In the genomic region with DNA sequence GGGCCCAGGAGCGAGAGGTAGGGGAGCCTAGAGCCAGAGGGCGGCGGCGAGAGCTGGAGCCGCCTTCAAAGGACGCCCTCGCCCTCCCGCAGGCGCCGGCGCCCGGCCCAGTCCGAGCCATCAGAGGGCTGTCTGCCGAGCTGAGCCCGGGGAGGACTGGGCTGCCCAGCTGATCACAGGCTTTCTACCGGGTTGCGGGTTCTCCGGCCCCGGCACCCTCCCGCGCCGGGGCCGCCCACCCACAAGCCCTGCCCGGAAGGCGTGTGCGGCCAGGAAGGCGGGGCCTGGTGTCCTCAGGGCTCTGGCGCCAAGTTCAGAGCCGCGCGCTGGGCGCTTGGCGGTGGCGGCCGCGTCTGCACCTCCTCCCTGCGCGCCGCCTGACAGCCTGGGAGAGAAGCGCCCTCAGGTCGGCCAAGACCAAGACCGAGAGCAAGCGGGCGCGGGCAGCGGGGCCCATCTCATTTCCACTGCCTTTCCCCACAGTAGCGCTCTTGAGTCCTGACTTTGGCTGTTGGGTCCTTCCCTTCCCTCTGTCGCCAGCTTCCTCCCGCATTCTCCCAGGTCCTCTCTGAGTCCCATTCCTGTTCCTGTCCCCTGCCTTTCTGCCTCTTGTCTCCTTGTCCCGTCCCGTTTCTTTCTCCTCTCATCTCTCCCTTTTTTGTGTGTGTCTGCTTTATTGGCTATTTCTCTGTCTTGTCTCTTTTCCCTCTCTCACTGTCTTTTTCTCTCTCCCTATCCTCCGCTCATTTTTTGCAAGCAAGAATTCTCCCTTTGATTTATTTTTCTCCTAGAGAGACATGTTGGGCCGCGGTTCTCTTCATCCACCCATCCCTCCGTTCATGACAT, we compare ENCODE assay signal across 8 cellular contexts.
DNase-seq lines count a peak whose midpoint lies in the region; ATAC-seq and TF ChIP-seq lines count a peak whose summit lies in the region.

No MANE protein-coding gene starts in this region.

- intact Hi-C loops in thyroid gland (cut with DNase I) = loop anchor here (5.0 to 10.0 kb wide), 2 partner anchors 178 to 1276 kb away; partner anchors contain the start of genes ANTXRL and ZNF488

- H3K4me3 ChIP-seq in muscle layer of colon (ENCODE audit: low read depth in 1 of 2, low read length in 2 of 2) (peak overlapping the region; percentile 57 to 58), thyroid gland (replicated peaks in 1 of 3) (peak overlapping the region in 1 of 3 donors; percentile 46)

- peak in 1 of 2 donors; percentile 24 for TF ChIP-seq POLR2A in thyroid gland (IDR thresholded peaks at IDR 0.05)

- H3K27me3 ChIP-seq in muscle layer of colon (ENCODE audit: control insufficient read depth in 1 of 2, insufficient read depth in 2 of 2, low read length in 2 of 2) = no peaks in the 10 kb centered on the region
- H3K27me3 ChIP-seq in thyroid gland = no peaks in the 10 kb centered on the region

- 5% methylated on average over 36 to 39 of the region's 55 CpGs for WGBS in thyroid gland, 2 donors

- DNase-seq in ACHN = peak; percentile 45
- peak; percentile 17 for DNase-seq in NCI-H2227 treated with DMSO at 0.1 percent for 48 hours (lab: John Stamatoyannopoulos, UW)
- peak; percentile 73 to 81 for DNase-seq in activated T-cell treated with anti-CD3 and anti-CD28 coated beads, Interleukin-2, amount 50 U/mL, for 48 hours
- peak; percentile 29 for DNase-seq in fibroblast of gingiva (ENCODE audit: low read depth)
- peak; percentile 62 to 66 for DNase-seq in thyroid gland

- peak in 5 of 6 experiments; percentile 11 to 38 (median 32) for TF ChIP-seq CTCF in thyroid gland (IDR thresholded peaks at IDR 0.05)

- peak overlapping the region; percentile 27 for H3K27ac ChIP-seq in muscle layer of colon (ENCODE audit: low read depth, low read length)
- no peak overlapping the region for H3K27ac ChIP-seq in thyroid gland

- in situ Hi-C loops in ACHN (cut with HindIII; ENCODE audit: low pct_ligation_motif_present, low pct_unique_long_range_greater_than_20kb, low sequenced_read_pairs) = no loop called here

- H3K9me3 ChIP-seq in muscle layer of colon (ENCODE audit: low read length) (no peaks in the 10 kb centered on the region), thyroid gland (no peaks in the 10 kb centered on the region)

- H3K36me3 ChIP-seq in muscle layer of colon (ENCODE audit: insufficient read depth, low read length) (no peaks in the 10 kb centered on the region), thyroid gland (no peaks in the 10 kb centered on the region)

- H3K4me1 ChIP-seq in muscle layer of colon (ENCODE audit: insufficient read depth, low read length) (peaks cover 9% of the 10 kb centered on the region), thyroid gland (peaks cover 0 to 6% of the 10 kb centered on the region in 2 donors)

- no peak overlapping the region for H3K9ac ChIP-seq in muscle layer of colon (ENCODE audit: low read length)

- ATAC-seq in GM18498 (IDR thresholded peaks at IDR 0.05; ENCODE audit: unreplicated experiment) = peak; percentile 97
- peak; percentile 91 for ATAC-seq in HG02973 (IDR thresholded peaks at IDR 0.05; ENCODE audit: unreplicated experiment)

Comparison
In these comparisons a context has a peak if more than half of its experiments do, and no peak if none do; other contexts are left out.
1. DNase-seq: peak in every context shown above with its lines; median percentile 77 in activated T-cell treated with anti-CD3 and anti-CD28 coated beads, Interleukin-2, amount 50 U/mL, for 48 hours; 64 in thyroid gland; 45 in ACHN; 29 in fibroblast of gingiva; 17 in NCI-H2227 treated with DMSO at 0.1 percent for 48 hours.